17 cellular contexts compared by ENCODE assay signal in genomic region chr3:134934933-134935332, GRCh38.
DNase-seq lines count a peak whose midpoint lies in the region; ATAC-seq, FAIRE-seq and TF ChIP-seq lines count a peak whose summit lies in the region.
"Had no signal": no experiment of that assay in that cellular context is flagged by ENCODE, and none has a peak within 500 bp of the region (broad histone marks: within the 10 kb centered on the region; RNA-seq: fewer than 3 reads in every experiment).

No MANE protein-coding gene starts in this region.

- H3K27me3 ChIP-seq in heart left ventricle (no peaks in the 10 kb centered on the region), left ventricle myocardium inferior (ENCODE audit: low read depth) (no peaks in the 10 kb centered on the region), neuronal stem cell (ENCODE audit: control insufficient read depth in 3 of 3, insufficient read depth in 3 of 3, low read depth in 1 of 3, low read length in 3 of 3) (no peaks in the 10 kb centered on the region)
- H3K27me3 ChIP-seq: BE2C had no signal

- H3K23ac ChIP-seq in neuronal stem cell (ENCODE audit: low read depth, low read length, poor library complexity), result no peak overlapping the region

- H3K9me3 ChIP-seq in heart left ventricle, result no peaks in the 10 kb centered on the region
- no peaks in the 10 kb centered on the region for H3K9me3 ChIP-seq in left ventricle myocardium inferior (replicated peaks)
- H3K9me3 ChIP-seq in neuronal stem cell (replicated peaks in 1 of 2; ENCODE audit: control insufficient read depth in 2 of 2, insufficient read depth in 1 of 2, low read depth in 1 of 2, low read length in 2 of 2), result no peaks in the 10 kb centered on the region
- H3K9me3 ChIP-seq: BE2C, Caco-2 had no signal

- no peak for DNase-seq in heart left ventricle
- DNase-seq in left ventricle myocardium inferior, result no peak
- DNase-seq in mesenteric fat pad (ENCODE audit: low spot score), result peak; percentile 35
- DNase-seq in neuronal stem cell (ENCODE audit: low spot score), result no peak
- DNase-seq in NCI-H187 treated with DMSO at 0.1 percent for 48 hours (lab: John Stamatoyannopoulos, UW), result no peak
- DNase-seq in GM19239 (ENCODE audit: insufficient read length, low spot score), result no peak
- DNase-seq: ACHN; BE2C; C1 segment of cervical spinal cord; Caco-2; CD4-positive, alpha-beta T cell; DMS79 treated with DMSO at 0.1 percent for 48 hours; GF-D8; H9 had no signal

- TF ChIP-seq CTCF in heart left ventricle (IDR thresholded peaks at IDR 0.05) (no peak), left ventricle myocardium inferior (IDR thresholded peaks at IDR 0.05; ENCODE audit: borderline replicate concordance) (no peak)

- H2BK5ac ChIP-seq in neuronal stem cell (ENCODE audit: low read length), result no peak overlapping the region

- no peak for FAIRE-seq in GM19239 (lab: Jason Lieb, UNC)
- FAIRE-seq: A204.1, D721Med, H1 had no signal

- no peak for TF ChIP-seq POLR2A in heart left ventricle (IDR thresholded peaks at IDR 0.05)

- H3K18ac ChIP-seq in neuronal stem cell (ENCODE audit: low read length), result peak overlapping the region; percentile 20

- 75% methylated on average over 2 of the region's 2 CpGs for WGBS in heart left ventricle, 4 donors
- WGBS in neuronal stem cell (ENCODE audit: extremely low coverage in 2 of 2, insufficient read length in 2 of 2, insufficient replicate concordance in 1 of 2), 2 donors, result no CpG with 5 or more reads among the region's 2 CpGs

- H4K91ac ChIP-seq in neuronal stem cell (ENCODE audit: low read depth, low read length, poor library complexity), result no peak overlapping the region

- no peak overlapping the region for H3K14ac ChIP-seq in neuronal stem cell (ENCODE audit: low read length)

- H3K4me1 ChIP-seq in heart left ventricle, result peaks cover 0 to 6% (median 0%) of the 10 kb centered on the region in 12 donors
- peaks cover 8% of the 10 kb centered on the region for H3K4me1 ChIP-seq in left ventricle myocardium inferior
- peaks cover 26 to 46% of the 10 kb centered on the region in 2 donors for H3K4me1 ChIP-seq in neuronal stem cell (ENCODE audit: control insufficient read depth in 2 of 2, insufficient read depth in 1 of 2, low read depth in 1 of 2, low read length in 2 of 2)
- H3K4me1 ChIP-seq: BE2C, Caco-2 had no signal

- no peaks in the 10 kb centered on the region for H3K79me1 ChIP-seq in neuronal stem cell (ENCODE audit: low read depth, low read length)

- peak in 3 of 4 donors; percentile 11 to 52 (median 22) for ATAC-seq in heart left ventricle

- peak overlapping the region; percentile 43 for H2AK5ac ChIP-seq in neuronal stem cell (ENCODE audit: low read depth, low read length)

- H3K36me3 ChIP-seq in heart left ventricle (no peaks in the 10 kb centered on the region), left ventricle myocardium inferior (no peaks in the 10 kb centered on the region), neuronal stem cell (replicated peaks in 1 of 2; ENCODE audit: control insufficient read depth in 2 of 2, insufficient read depth in 2 of 2, low read length in 2 of 2) (no peaks in the 10 kb centered on the region)
- H3K36me3 ChIP-seq: BE2C had no signal

- peak overlapping the region; percentile 16 for H2BK15ac ChIP-seq in neuronal stem cell (ENCODE audit: low read length)

- intact Hi-C loops in heart left ventricle (cut with DNase I), result no loop called here
- intact Hi-C loops in left ventricle myocardium inferior (cut with micrococcal nuclease), result no loop called here

- H3K4ac ChIP-seq in neuronal stem cell (ENCODE audit: low read length), result no peak overlapping the region

- no peak overlapping the region for H4K8ac ChIP-seq in neuronal stem cell (ENCODE audit: low read depth, low read length)

- H3K4me3 ChIP-seq in heart left ventricle (no peak overlapping the region), left ventricle myocardium inferior (no peak overlapping the region), neuronal stem cell (ENCODE audit: low read length in 2 of 2) (no peak overlapping the region)

- no peak overlapping the region for H2BK120ac ChIP-seq in neuronal stem cell (ENCODE audit: low read depth, low read length)

- H2BK12ac ChIP-seq in neuronal stem cell (ENCODE audit: low read length), result no peak overlapping the region

- H3K4me2 ChIP-seq in neuronal stem cell (ENCODE audit: insufficient read depth, low read length, poor library complexity, severe bottlenecking), result no peak overlapping the region

- no peak overlapping the region for H2AFZ ChIP-seq in neuronal stem cell (ENCODE audit: low read length)

- H3K27ac ChIP-seq in heart left ventricle (peak overlapping the region in 1 of 12 donors; percentile 5), left ventricle myocardium inferior (replicated peaks) (no peak overlapping the region), neuronal stem cell (replicated peaks; ENCODE audit: low read length) (no peak overlapping the region)

- no peak overlapping the region for H3K9ac ChIP-seq in neuronal stem cell (ENCODE audit: low read depth, low read length, poor library complexity)
